Comparison of ENCODE assay signal across 24 cellular contexts in the genomic region with DNA sequence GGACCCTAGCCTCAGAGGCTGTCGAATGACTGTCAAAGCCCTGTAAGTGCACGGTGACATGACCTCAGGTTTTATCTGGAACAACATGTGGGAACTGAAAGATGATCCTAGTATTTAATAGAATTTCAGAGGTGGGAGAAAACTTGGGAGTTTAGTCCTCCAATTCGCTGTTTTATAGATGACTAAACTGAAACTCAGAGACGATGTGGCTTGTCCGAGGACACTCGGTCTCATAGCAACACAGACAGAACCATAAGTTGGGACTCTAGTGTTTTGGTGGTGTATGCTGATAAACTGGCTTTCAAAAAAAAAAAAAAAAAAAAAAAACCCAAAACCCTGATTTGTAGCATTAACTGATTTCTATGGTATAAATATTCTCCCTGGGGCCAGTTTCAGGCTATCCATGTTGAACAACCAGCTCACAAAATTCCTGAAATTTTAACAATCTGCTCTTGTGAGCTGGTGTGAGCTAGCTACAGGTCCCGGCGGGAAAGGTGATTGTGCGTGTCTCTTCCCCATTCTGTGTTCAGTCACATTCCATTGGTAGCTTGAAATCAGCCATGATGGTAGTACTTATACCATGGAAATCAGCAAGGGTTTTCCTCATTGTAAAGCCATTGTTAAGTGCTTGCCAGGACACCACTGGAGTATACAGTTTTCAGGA.
DNase-seq lines count a peak whose midpoint lies in the region; ATAC-seq, FAIRE-seq and TF ChIP-seq lines count a peak whose summit lies in the region.
"Had no signal": no experiment of that assay in that cellular context is flagged by ENCODE, and none has a peak within 500 bp of the region (broad histone marks: within the 10 kb centered on the region; RNA-seq: fewer than 3 reads in every experiment).

No MANE protein-coding gene starts in this region.

- H3K9me3 Mint-ChIP-seq in activated naive CD8-positive, alpha-beta T cell treated with anti-CD3 and anti-CD28 coated beads, Interleukin-2, amount 10 ng/mL, durations not matched to agents 7 days and 5 days, result peaks cover 12% of the 10 kb centered on the region
- peaks cover 23% of the 10 kb centered on the region for H3K9me3 Mint-ChIP-seq in activated naive CD8-positive, alpha-beta T cell treated with anti-CD3 and anti-CD28 coated beads, Interleukin-2, amount 50 U/mL, for 24 hours
- no peaks in the 10 kb centered on the region for H3K9me3 Mint-ChIP-seq in effector memory CD8-positive, alpha-beta T cell

- H3K27ac ChIP-seq in K562 (ENCODE audit: extremely low read depth, low read depth, low read length), result no peak overlapping the region
- H3K27ac ChIP-seq: 22Rv1, C4-2B, SJSA1 had no signal

- DNase-seq in activated naive CD8-positive, alpha-beta T cell treated with anti-CD3 and anti-CD28 coated beads, Interleukin-2, amount 10 ng/mL, durations not matched to agents 7 days and 5 days, result no peak
- DNase-seq in activated naive CD8-positive, alpha-beta T cell treated with anti-CD3 and anti-CD28 coated beads, Interleukin-2, amount 50 U/mL, for 24 hours, result no peak
- DNase-seq in K562 (ENCODE audit: extremely low read depth in 1 of 4, low spot score in 3 of 4) (no peak), myocyte (ENCODE audit: low read depth) (peak; percentile 52), left ventricle myocardium superior (no peak), foreskin melanocyte (no peak)
- DNase-seq in effector memory CD8-positive, alpha-beta T cell, result no peak
- DNase-seq: Calu3, DMS79 treated with DMSO at 0.1 percent for 48 hours, Karpas-422, MV-4-11, NCI-H1105, NCI-H1436 treated with DMSO at 0.1 percent for 48 hours, NCI-H2029, NCI-H446, NCI-H526, Right ventricle myocardium superior, RPMI8226 had no signal

- H3K9me1 ChIP-seq in K562 (ENCODE audit: control insufficient read depth, insufficient read depth, low read length), result no peaks in the 10 kb centered on the region

- H3K4me3 ChIP-seq in K562, result no peak overlapping the region
- H3K4me3 ChIP-seq: SJSA1 had no signal

- no peaks in the 10 kb centered on the region for H3K36me3 ChIP-seq in K562 (ENCODE audit: control insufficient read depth, insufficient read depth, low read length)

- H3K4me1 Mint-ChIP-seq in activated naive CD8-positive, alpha-beta T cell treated with anti-CD3 and anti-CD28 coated beads, Interleukin-2, amount 10 ng/mL, durations not matched to agents 7 days and 5 days, result peaks cover 17% of the 10 kb centered on the region
- H3K4me1 Mint-ChIP-seq in activated naive CD8-positive, alpha-beta T cell treated with anti-CD3 and anti-CD28 coated beads, Interleukin-2, amount 50 U/mL, for 24 hours, result peaks cover 2% of the 10 kb centered on the region
- peaks cover 0 to 5% of the 10 kb centered on the region in 2 donors for H3K4me1 Mint-ChIP-seq in effector memory CD8-positive, alpha-beta T cell (ENCODE audit: low read depth in 2 of 2)
- H3K4me1 Mint-ChIP-seq: B cell had no signal

- CTCF ChIA-PET in K562 (lab: Yijun Ruan, JAX; ENCODE audit: low intra/inter-chr PET ratio), result no interaction called here

- BruUV-seq in K562 (replicated peaks; lab: Mats Ljungman, UMichigan), result no TSS peak

- no peak overlapping the region for H3K9ac ChIP-seq in K562 (ENCODE audit: insufficient read depth in 1 of 2, low read depth in 2 of 2, low read length in 2 of 2)

- peaks cover 7 to 20% of the 10 kb centered on the region in 2 experiments; a peak in 3 of 5 replicates for H3K27me3 ChIP-seq in K562 (ENCODE audit: control insufficient read depth in 2 of 2, insufficient read depth in 2 of 2, low read length in 2 of 2)
- H3K27me3 ChIP-seq: SJSA1 had no signal

- no peak for TF ChIP-seq POLR2A in K562 (conservative IDR thresholded peaks at IDR 0.05)

- no peaks in the 10 kb centered on the region for H3K9me3 ChIP-seq in K562 (replicated peaks; ENCODE audit: control insufficient read depth, insufficient read depth, low read depth, low read length)

- ATAC-seq in activated naive CD8-positive, alpha-beta T cell treated with anti-CD3 and anti-CD28 coated beads, Interleukin-2, amount 10 ng/mL, durations not matched to agents 7 days and 5 days (ENCODE audit: low read depth), result no peak
- no peak for ATAC-seq in activated naive CD8-positive, alpha-beta T cell treated with anti-CD3 and anti-CD28 coated beads, Interleukin-2, amount 50 U/mL, for 24 hours
- no peak for ATAC-seq in K562
- ATAC-seq in effector memory CD8-positive, alpha-beta T cell (replicated peaks), result no peak
- ATAC-seq in left ventricle myocardium superior, result no peak
- ATAC-seq: HCT116 had no signal

- peaks cover 4% of the 10 kb centered on the region for H3K27me3 Mint-ChIP-seq in activated naive CD8-positive, alpha-beta T cell treated with anti-CD3 and anti-CD28 coated beads, Interleukin-2, amount 10 ng/mL, durations not matched to agents 7 days and 5 days
- H3K27me3 Mint-ChIP-seq in activated naive CD8-positive, alpha-beta T cell treated with anti-CD3 and anti-CD28 coated beads, Interleukin-2, amount 50 U/mL, for 24 hours, result no peaks in the 10 kb centered on the region
- H3K27me3 Mint-ChIP-seq in effector memory CD8-positive, alpha-beta T cell, result no peaks in the 10 kb centered on the region
- H3K27me3 Mint-ChIP-seq: B cell had no signal

- H3K4me2 ChIP-seq in K562 (ENCODE audit: insufficient read depth, low read length), result no peak overlapping the region

- no peaks in the 10 kb centered on the region; the same call in 1 of the 2 replicates for H4K20me1 ChIP-seq in K562 (replicated peaks; ENCODE audit: control insufficient read depth, insufficient read depth, low read length)

- no peak overlapping the region for H3K4me3 Mint-ChIP-seq in activated naive CD8-positive, alpha-beta T cell treated with anti-CD3 and anti-CD28 coated beads, Interleukin-2, amount 10 ng/mL, durations not matched to agents 7 days and 5 days
- no peak overlapping the region for H3K4me3 Mint-ChIP-seq in activated naive CD8-positive, alpha-beta T cell treated with anti-CD3 and anti-CD28 coated beads, Interleukin-2, amount 50 U/mL, for 24 hours
- no peak overlapping the region for H3K4me3 Mint-ChIP-seq in effector memory CD8-positive, alpha-beta T cell
- H3K4me3 Mint-ChIP-seq: B cell had no signal

- FAIRE-seq in K562 (lab: Jason Lieb, UNC), result no peak
- FAIRE-seq: GM19239 had no signal

- H3K36me3 Mint-ChIP-seq in activated naive CD8-positive, alpha-beta T cell treated with anti-CD3 and anti-CD28 coated beads, Interleukin-2, amount 10 ng/mL, durations not matched to agents 7 days and 5 days, result peaks cover 21% of the 10 kb centered on the region
- H3K36me3 Mint-ChIP-seq in activated naive CD8-positive, alpha-beta T cell treated with anti-CD3 and anti-CD28 coated beads, Interleukin-2, amount 50 U/mL, for 24 hours (ENCODE audit: low read depth), result peaks cover 10% of the 10 kb centered on the region
- H3K36me3 Mint-ChIP-seq in effector memory CD8-positive, alpha-beta T cell (ENCODE audit: insufficient read depth), result no peaks in the 10 kb centered on the region

- POLR2A ChIA-PET in activated naive CD8-positive, alpha-beta T cell treated with anti-CD3 and anti-CD28 coated beads, Interleukin-2, amount 10 ng/mL, durations not matched to agents 7 days and 5 days (lab: Charles Lee), result interaction anchor here (0.7 kb wide), 1 partner anchor 99 kb away, joined by 10 read pairs; no protein-coding TSS in a partner anchor
- POLR2A ChIA-PET in K562 (lab: Yijun Ruan, JAX), result interaction anchor here (0.5 to 0.8 kb wide), 2 partner anchors 27 to 254 kb away, joined by 3 to 4 read pairs; no protein-coding TSS in a partner anchor

- intact Hi-C loops in K562 (cut with micrococcal nuclease), result no loop called here
- intact Hi-C loops in left ventricle myocardium superior (cut with micrococcal nuclease), result no loop called here

- peak overlapping the region; percentile 32 for H3K27ac Mint-ChIP-seq in activated naive CD8-positive, alpha-beta T cell treated with anti-CD3 and anti-CD28 coated beads, Interleukin-2, amount 10 ng/mL, durations not matched to agents 7 days and 5 days
- H3K27ac Mint-ChIP-seq in activated naive CD8-positive, alpha-beta T cell treated with anti-CD3 and anti-CD28 coated beads, Interleukin-2, amount 50 U/mL, for 24 hours, result no peak overlapping the region
- no peak overlapping the region for H3K27ac Mint-ChIP-seq in effector memory CD8-positive, alpha-beta T cell
- H3K27ac Mint-ChIP-seq: B cell had no signal

- in situ Hi-C loops in K562 (cut with MboI), result no loop called here

- no peak overlapping the region for H2AFZ ChIP-seq in K562 (ENCODE audit: low read depth, low read length)

- no peaks in the 10 kb centered on the region for H3K79me2 ChIP-seq in K562 (ENCODE audit: control insufficient read depth, insufficient read depth, low read length)

- WGBS in K562 (ENCODE audit: insufficient coverage, low coverage, missing lambda C conversion rate), result 3% methylated on average over 9 of the region's 9 CpGs

- TF ChIP-seq RAD21 in K562 (CRISPR knock-in tag; conservative IDR thresholded peaks at IDR 0.05 in 1 of 2, IDR thresholded peaks at IDR 0.05 in 1 of 2), result no peak

- no peak for TF ChIP-seq EP300 in K562 (IDR thresholded peaks at IDR 0.05; ENCODE audit: low read length)

- TF ChIP-seq CTCF in K562 (IDR thresholded peaks at IDR 0.05 in 2 of 3, conservative IDR thresholded peaks at IDR 0.05 in 1 of 3; ENCODE audit: insufficient read depth in 2 of 3, low read depth in 1 of 3, low read length in 3 of 3), result no peak

- H3K4me1 ChIP-seq in K562 (replicated peaks in 1 of 2; ENCODE audit: control insufficient read depth in 2 of 2, insufficient read depth in 2 of 2, low read length in 2 of 2), result peaks cover 0 to 8% of the 10 kb centered on the region in 2 experiments; a peak in 1 of 5 replicates

TF ChIP-seq in K562, 482 proteins besides CTCF, POLR2A, EP300 and RAD21:
- no peak for TF ChIP-seq PCBP2 (IDR thresholded peaks at IDR 0.05; ENCODE audit: low read depth, low read length, poor library complexity, severe bottlenecking)
- TF ChIP-seq RFX1 (IDR thresholded peaks at IDR 0.05), result peak; percentile 22; the same call in 1 of the 2 replicates
